ENCODE assay signal across 8 cellular contexts in genomic region chr4:158496030-158496741, GRCh38. TPM values are rescaled to one million over a fixed set of nuclear protein-coding genes. Genes with fewer than 3 reads are reported as not detected.
DNase-seq lines count a peak whose midpoint lies in the region; ATAC-seq, FAIRE-seq and TF ChIP-seq lines count a peak whose summit lies in the region.

No MANE protein-coding gene starts in this region.

- TF ChIP-seq CTCF in BE2C (IDR thresholded peaks at IDR 0.05; ENCODE audit: low read depth, low read length) (peak; percentile 63), RWPE2 (IDR thresholded peaks at IDR 0.05; ENCODE audit: poor library complexity, severe bottlenecking) (peak; percentile 30), fibroblast of lung (conservative IDR thresholded peaks at IDR 0.05 in 1 of 2, IDR thresholded peaks at IDR 0.05 in 1 of 2; ENCODE audit: low read depth in 1 of 2, low read length in 2 of 2) (peak; percentile 28 to 40)

- H2AFZ ChIP-seq in fibroblast of lung (ENCODE audit: low read length), result no peak overlapping the region

- WGBS in small intestine, 3 donors, result 29 to 42% (median 40%) methylated on average over 5 of the region's 5 CpGs

- no peak overlapping the region for H3K9ac ChIP-seq in fibroblast of lung (ENCODE audit: insufficient read depth, low read length)

- no peaks in the 10 kb centered on the region for H3K79me2 ChIP-seq in fibroblast of lung (ENCODE audit: control insufficient read depth, insufficient read depth, low read length)

- no peaks in the 10 kb centered on the region for H3K9me3 ChIP-seq in BE2C
- peaks cover 2% of the 10 kb centered on the region for H3K9me3 ChIP-seq in RWPE2 (ENCODE audit: severe bottlenecking)
- H3K9me3 ChIP-seq in fibroblast of lung (ENCODE audit: control insufficient read depth, insufficient read depth, low read depth, low read length), result no peaks in the 10 kb centered on the region
- no peaks in the 10 kb centered on the region for H3K9me3 ChIP-seq in small intestine (ENCODE audit: control insufficient read depth, low read depth)

- no peak overlapping the region for H3K4me3 ChIP-seq in BE2C (ENCODE audit: low read depth, low read length)
- no peak overlapping the region for H3K4me3 ChIP-seq in RWPE2 (ENCODE audit: severe bottlenecking)
- H3K4me3 ChIP-seq in fibroblast of lung (replicated peaks in 1 of 4; ENCODE audit: control extremely low read depth in 1 of 4, insufficient read depth in 1 of 4, low read depth in 3 of 4, low read length in 4 of 4), result no peak overlapping the region
- no peak overlapping the region for H3K4me3 ChIP-seq in small intestine (ENCODE audit: low read depth in 1 of 2, low read length in 2 of 2)

- no peak for FAIRE-seq in small intestine (lab: Jason Lieb, UNC)
- no peak for FAIRE-seq in GM12891 (lab: Jason Lieb, UNC)

- H3K27ac ChIP-seq in RWPE2 (ENCODE audit: poor library complexity, severe bottlenecking), result no peak overlapping the region
- H3K27ac ChIP-seq in fibroblast of lung (ENCODE audit: insufficient read depth, low read length), result no peak overlapping the region
- H3K27ac ChIP-seq in small intestine (ENCODE audit: low read depth in 1 of 2, low read length in 1 of 2), result no peak overlapping the region

- no peak for TF ChIP-seq POLR2A in GM12891 (IDR thresholded peaks at IDR 0.05; ENCODE audit: low read depth, low read length)

- no peaks in the 10 kb centered on the region for H3K36me3 ChIP-seq in BE2C
- H3K36me3 ChIP-seq in RWPE2 (ENCODE audit: low read depth), result no peaks in the 10 kb centered on the region
- H3K36me3 ChIP-seq in fibroblast of lung (ENCODE audit: control insufficient read depth, insufficient read depth, low read length), result no peaks in the 10 kb centered on the region
- no peaks in the 10 kb centered on the region for H3K36me3 ChIP-seq in small intestine (ENCODE audit: control insufficient read depth in 2 of 2, insufficient read depth in 2 of 2, low read length in 2 of 2)

- H3K4me1 ChIP-seq in BE2C (no peaks in the 10 kb centered on the region), RWPE2 (ENCODE audit: insufficient read depth, poor library complexity, severe bottlenecking) (no peaks in the 10 kb centered on the region), fibroblast of lung (ENCODE audit: control insufficient read depth, extremely low read depth, insufficient read depth, low read length) (no peaks in the 10 kb centered on the region), small intestine (ENCODE audit: control insufficient read depth in 2 of 2, insufficient read depth in 1 of 2, low read depth in 1 of 2, low read length in 1 of 2) (no peaks in the 10 kb centered on the region)

- no peak overlapping the region for H3K4me2 ChIP-seq in fibroblast of lung (ENCODE audit: extremely low read depth, insufficient read depth, low read length)

- DNase-seq in BE2C, result peak; percentile 53
- no peak for DNase-seq in RWPE2 (ENCODE audit: low spot score)
- no peak for DNase-seq in fibroblast of lung (ENCODE audit: low read depth in 2 of 2)
- DNase-seq in small intestine, result peak; percentile 28
- DNase-seq in GM12891 (ENCODE audit: insufficient read length, low spot score), result no peak
- no peak for DNase-seq in NCI-H187 treated with DMSO at 0.1 percent for 48 hours (lab: John Stamatoyannopoulos, UW)

- no peaks in the 10 kb centered on the region for H4K20me1 ChIP-seq in fibroblast of lung (ENCODE audit: control insufficient read depth, extremely low read depth, insufficient read depth, low read length)

- no peaks in the 10 kb centered on the region for H3K27me3 ChIP-seq in BE2C
- H3K27me3 ChIP-seq in RWPE2 (ENCODE audit: insufficient read depth, poor library complexity, severe bottlenecking), result no peaks in the 10 kb centered on the region
- no peaks in the 10 kb centered on the region for H3K27me3 ChIP-seq in fibroblast of lung (ENCODE audit: control insufficient read depth, insufficient read depth, low read length)
- H3K27me3 ChIP-seq in small intestine (ENCODE audit: control insufficient read depth in 2 of 2, insufficient read depth in 2 of 2, low read length in 2 of 2), result no peaks in the 10 kb centered on the region

- ATAC-seq in GM21367 (IDR thresholded peaks at IDR 0.05; ENCODE audit: unreplicated experiment) (peak; percentile 73), RWPE2 (ENCODE audit: low read depth) (no peak), HG03108 (IDR thresholded peaks at IDR 0.05; ENCODE audit: unreplicated experiment) (no peak)

TF ChIP-seq in GM12891, 5 proteins besides CTCF, POLR2A, EP300 and RAD21:
- TF ChIP-seq PAX5 (IDR thresholded peaks at IDR 0.05; ENCODE audit: insufficient read depth, low read length, severe bottlenecking), result no peak
- no peak for TF ChIP-seq POU2F2 (IDR thresholded peaks at IDR 0.05; ENCODE audit: low read depth, low read length)
- TF ChIP-seq POLR2AphosphoS5 (IDR thresholded peaks at IDR 0.05; ENCODE audit: low read depth, low read length), result no peak
- TF ChIP-seq TAF1 (IDR thresholded peaks at IDR 0.05; ENCODE audit: low read depth, low read length), result no peak
- no peak for TF ChIP-seq SPI1 (IDR thresholded peaks at IDR 0.05; ENCODE audit: low read depth, low read length)

RNA-seq across cellular contexts. Expression of gene RXFP1, which starts 25.5 kb away (rescaled TPM):
- polyA plus RNA-seq in BE2C (2012; ENCODE audit: insufficient read depth, insufficient read length, low read depth), result not detected
- 1.0 and 1.3 TPM in 2 replicates for total RNA-seq in fibroblast of lung
- polyA plus RNA-seq in fibroblast of lung (0.06 and 0.10 TPM in 2 replicates), small intestine (under 1 TPM in 1 of 3 donors, not detected in 2; 0.16 TPM)
- polyA plus RNA-seq in fibroblast of lung (2012), result 0.05 and 0.12 TPM in 2 replicates
- polyA minus RNA-seq in fibroblast of lung (ENCODE audit: low replicate concordance), result not detected in 2 replicates
- not detected for polyA plus RNA-seq in GM12891 (2012; ENCODE audit: low read depth, missing spikeins)

Comparison
In these comparisons a context has a peak if more than half of its experiments do, and no peak if none do; other contexts are left out.
1. DNase-seq: peak in BE2C (single experiment) and small intestine (single experiment); none in RWPE2 (single experiment), fibroblast of lung (0 of 2), GM12891 (single experiment) and NCI-H187 treated with DMSO at 0.1 percent for 48 hours (single experiment).
2. Peak in every context shown above with its lines, with median percentiles within 50 percentile points of each other: CTCF ChIP-seq.